Comparison of ENCODE assay signal across 20 cellular contexts in genomic region chr2:224400174-224400810, GRCh38. TPM values are rescaled to one million over a fixed set of nuclear protein-coding genes. Genes with fewer than 3 reads are reported as not detected.
DNase-seq lines count a peak whose midpoint lies in the region; ATAC-seq and TF ChIP-seq lines count a peak whose summit lies in the region.
"Had no signal": no experiment of that assay in that cellular context is flagged by ENCODE, and none has a peak within 500 bp of the region (broad histone marks: within the 10 kb centered on the region; RNA-seq: fewer than 3 reads in every experiment).

No MANE protein-coding gene starts in this region.

- CTCF ChIA-PET in activated CD4-positive, alpha-beta memory T cell treated with anti-CD3 and anti-CD28 coated beads, Interleukin-2, amount 10 ng/mL, durations not matched to agents 7 days and 5 days (lab: Charles Lee): interaction anchor here (0.8 to 3.0 kb wide), 4 partner anchors 20 to 250 kb away, joined by 3 to 11 read pairs (median 6); partner anchors contain the start of gene CUL3
- CTCF ChIA-PET in activated CD4-positive, alpha-beta memory T cell treated with anti-CD3 and anti-CD28 coated beads for 36 hours (lab: Charles Lee): interaction anchor here (0.6 to 2.7 kb wide), 4 partner anchors 8 to 250 kb away, joined by 3 to 13 read pairs (median 6); no protein-coding TSS in a partner anchor

- ATAC-seq in upper lobe of left lung (ENCODE audit: low FRiP score in 2 of 2): no peak
- ATAC-seq: activated CD8-positive, alpha-beta T cell treated with anti-CD3 and anti-CD28 coated beads for 36 hours had no signal

- peaks cover 7% of the 10 kb centered on the region for H3K36me3 Mint-ChIP-seq in activated CD4-positive, alpha-beta memory T cell treated with anti-CD3 and anti-CD28 coated beads, Interleukin-2, amount 10 ng/mL, durations not matched to agents 7 days and 5 days (ENCODE audit: low read depth)
- H3K36me3 Mint-ChIP-seq in activated CD4-positive, alpha-beta memory T cell treated with anti-CD3 and anti-CD28 coated beads for 36 hours: no peaks in the 10 kb centered on the region
- peaks cover 62% of the 10 kb centered on the region for H3K36me3 Mint-ChIP-seq in endothelial cell (ENCODE audit: low read depth, unreplicated experiment)

- peak overlapping the region; percentile 12 for H3K4me3 Mint-ChIP-seq in activated CD4-positive, alpha-beta memory T cell treated with anti-CD3 and anti-CD28 coated beads, Interleukin-2, amount 10 ng/mL, durations not matched to agents 7 days and 5 days
- no peak overlapping the region for H3K4me3 Mint-ChIP-seq in activated CD4-positive, alpha-beta memory T cell treated with anti-CD3 and anti-CD28 coated beads for 36 hours
- H3K4me3 Mint-ChIP-seq in endothelial cell (ENCODE audit: unreplicated experiment): peak overlapping the region; percentile 94
- H3K4me3 Mint-ChIP-seq: activated CD8-positive, alpha-beta T cell treated with anti-CD3 and anti-CD28 coated beads for 36 hours had no signal

- TF ChIP-seq CTCF in endothelial cell (IDR thresholded peaks at IDR 0.05; ENCODE audit: unreplicated experiment): no peak
- no peak for TF ChIP-seq CTCF in ovary (IDR thresholded peaks at IDR 0.05)
- no peak for TF ChIP-seq CTCF in upper lobe of left lung (IDR thresholded peaks at IDR 0.05)

- no peaks in the 10 kb centered on the region for H3K9me3 Mint-ChIP-seq in activated CD4-positive, alpha-beta memory T cell treated with anti-CD3 and anti-CD28 coated beads, Interleukin-2, amount 10 ng/mL, durations not matched to agents 7 days and 5 days
- peaks cover 4% of the 10 kb centered on the region for H3K9me3 Mint-ChIP-seq in activated CD4-positive, alpha-beta memory T cell treated with anti-CD3 and anti-CD28 coated beads for 36 hours
- H3K9me3 Mint-ChIP-seq in endothelial cell (ENCODE audit: unreplicated experiment): peaks cover 4% of the 10 kb centered on the region
- H3K9me3 Mint-ChIP-seq: activated CD8-positive, alpha-beta T cell treated with anti-CD3 and anti-CD28 coated beads for 36 hours; activated naive CD4-positive, alpha-beta T cell treated with anti-CD3 and anti-CD28 coated beads for 36 hours had no signal

- 88 to 92% (median 92%) methylated on average over 8 of the region's 8 CpGs for WGBS in ovary, 3 donors
- 42 to 67% methylated on average over 8 of the region's 8 CpGs for WGBS in upper lobe of left lung, 2 donors

- no peak overlapping the region for H3K27ac Mint-ChIP-seq in activated CD4-positive, alpha-beta memory T cell treated with anti-CD3 and anti-CD28 coated beads, Interleukin-2, amount 10 ng/mL, durations not matched to agents 7 days and 5 days
- no peak overlapping the region for H3K27ac Mint-ChIP-seq in activated CD4-positive, alpha-beta memory T cell treated with anti-CD3 and anti-CD28 coated beads for 36 hours
- H3K27ac Mint-ChIP-seq in endothelial cell (ENCODE audit: unreplicated experiment): peak overlapping the region; percentile 100
- H3K27ac Mint-ChIP-seq: activated B cell treated with CpG ODN at 0.5 μM for 24 hours; activated CD8-positive, alpha-beta T cell treated with anti-CD3 and anti-CD28 coated beads for 36 hours; activated naive CD4-positive, alpha-beta T cell treated with anti-CD3 and anti-CD28 coated beads for 36 hours had no signal

- intact Hi-C loops in activated CD4-positive, alpha-beta memory T cell treated with anti-CD3 and anti-CD28 coated beads for 36 hours (cut with micrococcal nuclease): no loop called here
- intact Hi-C loops in ovary (cut with DNase I): no loop called here

- H3K4me1 ChIP-seq in ovary (ENCODE audit: insufficient read depth) (no peaks in the 10 kb centered on the region), upper lobe of left lung (peaks cover 0 to 7% (median 3%) of the 10 kb centered on the region in 4 donors)

- DNase-seq in activated CD4-positive, alpha-beta memory T cell treated with anti-CD3 and anti-CD28 coated beads, Interleukin-2, amount 10 ng/mL, durations not matched to agents 7 days and 5 days: no peak
- DNase-seq in activated CD4-positive, alpha-beta memory T cell treated with anti-CD3 and anti-CD28 coated beads for 36 hours: no peak
- DNase-seq in endothelial cell (ENCODE audit: low spot score) (no peak), ovary (no peak), upper lobe of left lung (no peak), glomerular visceral epithelial cell (ENCODE audit: extremely low spot score) (no peak), EL (no peak), H4 (ENCODE audit: low spot score) (no peak)
- DNase-seq: activated B cell treated with CpG ODN at 0.5 μM for 24 hours; activated CD8-positive, alpha-beta T cell treated with anti-CD3 and anti-CD28 coated beads for 36 hours; amniotic stem cell; hypothalamus; mammary epithelial cell; NCI-H1694 treated with DMSO at 0.1 percent for 48 hours; NCI-H69; nucleus accumbens; right lobe of liver; T1000 had no signal

- TF ChIP-seq EP300 in ovary (IDR thresholded peaks at IDR 0.05): no peak
- no peak for TF ChIP-seq EP300 in upper lobe of left lung (IDR thresholded peaks at IDR 0.05)

- peaks cover 14% of the 10 kb centered on the region for H3K4me1 Mint-ChIP-seq in activated CD4-positive, alpha-beta memory T cell treated with anti-CD3 and anti-CD28 coated beads, Interleukin-2, amount 10 ng/mL, durations not matched to agents 7 days and 5 days
- H3K4me1 Mint-ChIP-seq in activated CD4-positive, alpha-beta memory T cell treated with anti-CD3 and anti-CD28 coated beads for 36 hours (ENCODE audit: low read depth): peaks cover 5% of the 10 kb centered on the region
- peaks cover 40% of the 10 kb centered on the region for H3K4me1 Mint-ChIP-seq in endothelial cell (ENCODE audit: unreplicated experiment)

- H3K4me3 ChIP-seq in ovary (peak overlapping the region; percentile 8), upper lobe of left lung (peak overlapping the region; percentile 33 to 52 (median 43))

- TF ChIP-seq POLR2A in ovary (IDR thresholded peaks at IDR 0.05) (no peak), upper lobe of left lung (IDR thresholded peaks at IDR 0.05) (no peak)

- no peak overlapping the region for H3K27ac ChIP-seq in ovary
- H3K27ac ChIP-seq in upper lobe of left lung: peak overlapping the region; percentile 64 to 80 (median 66)

- H3K9me3 ChIP-seq in ovary (no peaks in the 10 kb centered on the region), upper lobe of left lung (no peaks in the 10 kb centered on the region)
- H3K9me3 ChIP-seq: right lobe of liver had no signal

- H3K36me3 ChIP-seq in ovary (no peaks in the 10 kb centered on the region), upper lobe of left lung (no peaks in the 10 kb centered on the region)
- H3K36me3 ChIP-seq: right lobe of liver had no signal

- no peaks in the 10 kb centered on the region for H3K27me3 Mint-ChIP-seq in activated CD4-positive, alpha-beta memory T cell treated with anti-CD3 and anti-CD28 coated beads, Interleukin-2, amount 10 ng/mL, durations not matched to agents 7 days and 5 days
- H3K27me3 Mint-ChIP-seq in activated CD4-positive, alpha-beta memory T cell treated with anti-CD3 and anti-CD28 coated beads for 36 hours: peaks cover 5% of the 10 kb centered on the region
- H3K27me3 Mint-ChIP-seq in endothelial cell (ENCODE audit: unreplicated experiment): peaks cover 11% of the 10 kb centered on the region
- H3K27me3 Mint-ChIP-seq: activated B cell treated with CpG ODN at 0.5 μM for 24 hours had no signal

- H3K27me3 ChIP-seq in ovary (no peaks in the 10 kb centered on the region), upper lobe of left lung (no peaks in the 10 kb centered on the region)
- H3K27me3 ChIP-seq: right lobe of liver had no signal

- POLR2A ChIA-PET in activated CD4-positive, alpha-beta memory T cell treated with anti-CD3 and anti-CD28 coated beads, Interleukin-2, amount 10 ng/mL, durations not matched to agents 7 days and 5 days (lab: Charles Lee): interaction anchor here (0.9 to 3.4 kb wide), 3 partner anchors 9 to 185 kb away, joined by 3 to 15 read pairs (median 3); partner anchors contain the start of gene CUL3
- POLR2A ChIA-PET in activated CD4-positive, alpha-beta memory T cell treated with anti-CD3 and anti-CD28 coated beads for 36 hours (lab: Charles Lee): no interaction called here

RNA-seq across cellular contexts. Expression of gene FAM124B, which starts 1.6 kb away (rescaled TPM):
- 1 to 10 TPM; 1.2 to 2.1 TPM for total RNA-seq in activated CD4-positive, alpha-beta memory T cell treated with anti-CD3 and anti-CD28 coated beads, Interleukin-2, amount 10 ng/mL, durations not matched to agents 7 days and 5 days
- total RNA-seq in activated CD4-positive, alpha-beta memory T cell treated with anti-CD3 and anti-CD28 coated beads for 36 hours: under 1 TPM; 0.39 to 0.40 TPM
- total RNA-seq in endothelial cell (ENCODE audit: unreplicated experiment) (269 TPM), ovary (1 to 10 TPM in 4 of 7 donors, under 1 TPM in 3; 0.11 to 1.5 (median 1.0) TPM), upper lobe of left lung (1 to 10 TPM; 1.5 to 3.5 (median 2.1) TPM)
- 1 to 10 TPM; 2.7 to 3.0 TPM for polyA plus RNA-seq in ovary
- total RNA-seq in H4 (2014; rRNA removed; shearing (Covaris generic)): 0.06 TPM in 1 of 2 replicates, not detected in the other
- total RNA-seq: activated B cell treated with CpG ODN at 0.5 μM for 24 hours, HT1080, mammary epithelial cell had no signal
- polyA plus RNA-seq: mammary epithelial cell had no signal

Comparison
In these comparisons a context has a peak if more than half of its experiments do, and no peak if none do; other contexts are left out.
1. H3K27ac ChIP-seq: peak in upper lobe of left lung (4 of 4); none in ovary (0 of 2).
2. RNA of gene FAM124B, which starts 1.6 kb away (total RNA-seq): 269 TPM in endothelial cell (single experiment); 1.5 to 3.5 TPM in upper lobe of left lung, 1.2 to 2.1 TPM in activated CD4-positive, alpha-beta memory T cell treated with anti-CD3 and anti-CD28 coated beads, Interleukin-2, amount 10 ng/mL, durations not matched to agents 7 days and 5 days, 0.11 to 1.5 TPM in ovary, 0.39 to 0.40 TPM in activated CD4-positive, alpha-beta memory T cell treated with anti-CD3 and anti-CD28 coated beads for 36 hours and 0.06 TPM in H4; every median in the first group is over 10 times any median in the second.